In the genomic region with DNA sequence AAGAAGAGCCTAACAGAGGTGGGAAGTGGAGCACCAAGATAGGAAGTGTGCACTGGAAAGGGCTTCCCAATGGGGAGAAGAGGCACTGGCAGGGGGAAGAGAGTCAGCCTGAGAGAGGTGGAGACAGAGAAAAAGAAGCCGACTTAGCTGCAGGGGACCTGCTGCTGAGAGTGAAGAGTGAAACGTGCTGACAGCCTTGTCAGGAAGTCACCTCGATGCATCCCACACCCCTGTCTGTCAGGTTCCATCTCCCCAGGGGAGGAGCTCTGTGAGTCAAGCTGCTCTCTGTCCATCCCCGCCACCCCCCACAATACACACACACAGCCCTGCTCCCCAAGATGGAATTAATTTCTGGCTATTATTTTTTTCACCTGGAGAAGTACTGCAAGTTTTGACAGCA, we compare ENCODE assay signal across 19 cellular contexts. TPM values are rescaled to one million over a fixed set of nuclear protein-coding genes. Genes with fewer than 3 reads are reported as not detected.
DNase-seq lines count a peak whose midpoint lies in the region; ATAC-seq and TF ChIP-seq lines count a peak whose summit lies in the region.
"Had no signal": no experiment of that assay in that cellular context is flagged by ENCODE, and none has a peak within 500 bp of the region (broad histone marks: within the 10 kb centered on the region; RNA-seq: fewer than 3 reads in every experiment).

No MANE protein-coding gene starts in this region.

- intact Hi-C loops in OCI-LY7 (cut with micrococcal nuclease; ENCODE audit: unreplicated experiment): no loop called here
- intact Hi-C loops in left ventricle myocardium superior (cut with micrococcal nuclease): no loop called here

- H4K20me1 ChIP-seq in OCI-LY7 (ENCODE audit: insufficient read depth, low read length): no peaks in the 10 kb centered on the region

- CTCF ChIA-PET in HEK293 (lab: Yijun Ruan, JAX) (interaction anchor here (0.6 to 3.5 kb wide), 13 partner anchors 9 to 165 kb away, joined by 3 to 23 read pairs (median 5); no protein-coding TSS in a partner anchor), OCI-LY7 (lab: Charles Lee; ENCODE audit: unreplicated experiment) (interaction anchor here (0.7 kb wide), 1 partner anchor 61 kb away, joined by 3 read pairs; no protein-coding TSS in a partner anchor), WTC11 (lab: Charles Lee) (interaction anchor here (0.8 to 5.5 kb wide), 10 partner anchors 19 to 557 kb away, joined by 3 to 84 read pairs (median 4); no protein-coding TSS in a partner anchor)

- no peaks in the 10 kb centered on the region for H3K36me3 ChIP-seq in HEK293 (ENCODE audit: control insufficient read depth in 2 of 2, insufficient read depth in 1 of 2, low read length in 2 of 2)
- no peaks in the 10 kb centered on the region for H3K36me3 ChIP-seq in OCI-LY7 (ENCODE audit: insufficient read depth, low read length)
- H3K36me3 ChIP-seq in endodermal cell (ENCODE audit: control insufficient read depth, insufficient read depth, low read length): no peaks in the 10 kb centered on the region
- H3K36me3 ChIP-seq in HAP-1 (replicated peaks): no peaks in the 10 kb centered on the region
- H3K36me3 ChIP-seq: Peyer's patch had no signal

- 0 out of 2 replicates have a peak overlapping the region, but pooled peaks have one; percentile 6 for H3K4me2 ChIP-seq in OCI-LY7 (ENCODE audit: low read length)

- no peaks in the 10 kb centered on the region for H3K9me2 ChIP-seq in OCI-LY7 (ENCODE audit: insufficient read depth, low read length)

- DNase-seq in GM13976 (ENCODE audit: low spot score) (peak; percentile 25), OCI-LY7 (ENCODE audit: low spot score) (peak; percentile 29), endodermal cell (peak; percentile 63), WTC11 (ENCODE audit: low spot score) (no peak), HAP-1 (ENCODE audit: low spot score in 2 of 2) (no peak), left ventricle myocardium superior (no peak)
- DNase-seq: COR-L47, DMS153, KG1, NCI-H1105, NCI-H1694, NCI-H446 treated with DMSO at 0.1 percent for 48 hours, NCI-H774, Peyer's patch, SHP77 had no signal

- H3K27ac ChIP-seq in HEK293 (ENCODE audit: extremely low read depth, low read depth, low read length) (no peak overlapping the region), OCI-LY7 (ENCODE audit: low read depth, low read length, poor library complexity, severe bottlenecking) (no peak overlapping the region), endodermal cell (ENCODE audit: low read depth, low read length) (no peak overlapping the region)
- H3K27ac ChIP-seq: Peyer's patch had no signal

- BruUV-seq in OCI-LY7 (replicated peaks; lab: Mats Ljungman, UMichigan): no TSS peak

- no peaks in the 10 kb centered on the region for H3K4me1 ChIP-seq in HEK293 (ENCODE audit: control insufficient read depth, insufficient read depth, low read length)
- H3K4me1 ChIP-seq in OCI-LY7 (ENCODE audit: insufficient read depth, low read length, poor library complexity, severe bottlenecking): peaks cover 38% of the 10 kb centered on the region
- H3K4me1 ChIP-seq in endodermal cell (ENCODE audit: control insufficient read depth, insufficient read depth, low read length): no peaks in the 10 kb centered on the region
- H3K4me1 ChIP-seq in HAP-1: no peaks in the 10 kb centered on the region

- 0 to 4% methylated on average over 1 to 3 of the region's 4 CpGs for WGBS in endodermal cell (ENCODE audit: insufficient coverage in 1 of 2, insufficient read length in 1 of 2), 2 experiments

- peaks cover 6% of the 10 kb centered on the region for H3K4me1 Mint-ChIP-seq in endodermal cell
- H3K4me1 Mint-ChIP-seq in WTC11: peaks cover 41% of the 10 kb centered on the region

- H3K9me3 Mint-ChIP-seq in endodermal cell: no peaks in the 10 kb centered on the region
- no peaks in the 10 kb centered on the region for H3K9me3 Mint-ChIP-seq in WTC11

- H3K9ac ChIP-seq in endodermal cell (ENCODE audit: extremely low read depth, low read length, poor library complexity, severe bottlenecking): no peak overlapping the region

- no peak overlapping the region for H3K4me3 Mint-ChIP-seq in endodermal cell
- H3K4me3 Mint-ChIP-seq in WTC11: no peak overlapping the region

- no peaks in the 10 kb centered on the region for H3K36me3 Mint-ChIP-seq in endodermal cell (ENCODE audit: low read depth)
- H3K36me3 Mint-ChIP-seq in WTC11: no peaks in the 10 kb centered on the region

- ATAC-seq in WTC11 (no peak), GM19397 (IDR thresholded peaks at IDR 0.05; ENCODE audit: unreplicated experiment) (no peak), left ventricle myocardium superior (no peak)

- H3K9me3 ChIP-seq in HEK293 (ENCODE audit: control insufficient read depth, insufficient read depth, low read depth, low read length) (no peaks in the 10 kb centered on the region), OCI-LY7 (ENCODE audit: low read length) (no peaks in the 10 kb centered on the region), endodermal cell (ENCODE audit: control insufficient read depth, low read length) (no peaks in the 10 kb centered on the region), HAP-1 (no peaks in the 10 kb centered on the region)
- H3K9me3 ChIP-seq: Peyer's patch had no signal

- peak overlapping the region; percentile 21; the same call in 1 of the 2 replicates for H2AFZ ChIP-seq in OCI-LY7 (ENCODE audit: low read length)

- H3K27me3 Mint-ChIP-seq in endodermal cell (ENCODE audit: insufficient read depth): peaks cover 61% of the 10 kb centered on the region
- H3K27me3 Mint-ChIP-seq in WTC11 (ENCODE audit: low read depth): peaks cover 79% of the 10 kb centered on the region

- H3K79me2 ChIP-seq in OCI-LY7 (ENCODE audit: insufficient read depth, low read depth, low read length): no peaks in the 10 kb centered on the region

- H3K27ac Mint-ChIP-seq in endodermal cell (no peak overlapping the region), WTC11 (no peak overlapping the region)

- no peak overlapping the region for H3K4me3 ChIP-seq in HEK293 (ENCODE audit: low read depth, low read length)
- H3K4me3 ChIP-seq in OCI-LY7 (ENCODE audit: low read depth, low read length, poor library complexity, severe bottlenecking): no peak overlapping the region
- no peak overlapping the region for H3K4me3 ChIP-seq in endodermal cell (ENCODE audit: low read length)
- no peak overlapping the region for H3K4me3 ChIP-seq in HAP-1
- H3K4me3 ChIP-seq: Peyer's patch had no signal

- no peak for TF ChIP-seq CTCF in GM13976 (IDR thresholded peaks at IDR 0.05; ENCODE audit: borderline replicate concordance, control extremely low read depth, extremely low read depth, insufficient read depth, missing control alignments)
- TF ChIP-seq CTCF in HEK293 (tag by site-specific recombination; IDR thresholded peaks at IDR 0.05): no peak
- no peak for TF ChIP-seq CTCF in OCI-LY7 (conservative IDR thresholded peaks at IDR 0.05; ENCODE audit: low read length)
- no peak for TF ChIP-seq CTCF in endodermal cell (conservative IDR thresholded peaks at IDR 0.05)
- no peak for TF ChIP-seq CTCF in WTC11 (IDR thresholded peaks at IDR 0.05)

- H3K27me3 ChIP-seq in endodermal cell (ENCODE audit: control insufficient read depth, insufficient read depth, low read length, poor library complexity, severe bottlenecking) (peaks cover 64% of the 10 kb centered on the region), HAP-1 (ENCODE audit: low read depth) (peaks cover 36% of the 10 kb centered on the region)
- H3K27me3 ChIP-seq: Peyer's patch had no signal

- POLR2A ChIA-PET in HEK293 (lab: Yijun Ruan, JAX) (no interaction called here), OCI-LY7 (lab: Charles Lee) (interaction anchor here (1.1 kb wide), 1 partner anchor 16 kb away, joined by 3 read pairs; no protein-coding TSS in a partner anchor), WTC11 (lab: Charles Lee) (interaction anchor here (0.6 to 1.0 kb wide), 2 partner anchors 24 to 35 kb away, joined by 4 to 9 read pairs; no protein-coding TSS in a partner anchor)

- in situ Hi-C loops in GM13976 (cut with MboI; ENCODE audit: low sequenced_read_pairs, unreplicated experiment): no loop called here
- in situ Hi-C loops in HAP-1 (cut with MboI; ENCODE audit: low sequenced_read_pairs): no loop called here

TF ChIP-seq in HEK293, 187 proteins besides CTCF, POLR2A, EP300 and RAD21 (continues in another document):
- TF ChIP-seq ZNF354C (tag by site-specific recombination; IDR thresholded peaks at IDR 0.05; ENCODE audit: borderline replicate concordance, low read depth) (no peak), ZIC2 (tag by site-specific recombination; IDR thresholded peaks at IDR 0.05) (peak; percentile 44), GLIS1 (tag by site-specific recombination; IDR thresholded peaks at IDR 0.05) (peak; percentile 75)

TF ChIP-seq in WTC11, 78 proteins besides CTCF, POLR2A, EP300 and RAD21 (continues in another document):
- no peak for TF ChIP-seq KAT7 (CRISPR knock-in tag; IDR thresholded peaks at IDR 0.05; ENCODE audit: borderline replicate concordance)

RNA-seq across cellular contexts. Expression of a gene that starts 14.0 kb away (rescaled TPM):
- total RNA-seq in OCI-LY7 (2014; rRNA removed; shearing (Covaris generic)): 9.7 and 18.8 TPM in 2 replicates
- 32.2 and 36.4 TPM in 2 replicates for total RNA-seq in OCI-LY7 (2022)
- total RNA-seq in endodermal cell: 10 to 100 TPM in 1 of 2 donors, 1 to 10 TPM in 1; 5.2 to 10.0 TPM
- polyA plus RNA-seq in endodermal cell (2013, experiment 1 of 2): 3.3 TPM
- 3.4 TPM for polyA plus RNA-seq in endodermal cell (2013, experiment 2 of 2)
- 9.6 to 19.2 TPM (median 10.2 TPM) in 3 replicates for total RNA-seq in WTC11 (2021)
- total RNA-seq in left ventricle myocardium superior: 7.8 TPM

RNA-seq across cellular contexts. Expression of a gene that starts 44.7 kb away (rescaled TPM):
- 0.41 TPM in 1 of 2 replicates, not detected in the other for total RNA-seq in OCI-LY7 (2014; rRNA removed; shearing (Covaris generic))
- total RNA-seq in OCI-LY7 (2022) (0.11 TPM in 1 of 2 replicates, not detected in the other), endodermal cell (1 to 10 TPM; 1.8 to 2.1 TPM), WTC11 (2021) (2.5 to 5.6 TPM (median 3.2 TPM) in 3 replicates), left ventricle myocardium superior (11.0 TPM)
- 3.2 TPM for polyA plus RNA-seq in endodermal cell (2013, experiment 1 of 2)
- polyA plus RNA-seq in endodermal cell (2013, experiment 2 of 2): 4.1 TPM

RNA-seq across cellular contexts. Expression of a gene that starts 44.8 kb away (rescaled TPM):
- total RNA-seq in OCI-LY7 (2014; rRNA removed; shearing (Covaris generic)): 1.4 and 2.1 TPM in 2 replicates
- total RNA-seq in OCI-LY7 (2022) (1.6 and 1.8 TPM in 2 replicates), endodermal cell (1 to 10 TPM in 1 of 2 donors, under 1 TPM in 1; 0.49 to 1.1 TPM), WTC11 (2021) (1.9 to 2.7 TPM (median 2.6 TPM) in 3 replicates), left ventricle myocardium superior (0.17 TPM)
- 0.53 TPM for polyA plus RNA-seq in endodermal cell (2013, experiment 1 of 2)
- 0.50 TPM for polyA plus RNA-seq in endodermal cell (2013, experiment 2 of 2)

RNA-seq across cellular contexts. Expression of a gene that starts 55.3 kb away (rescaled TPM):
- not detected in 2 replicates for total RNA-seq in OCI-LY7 (2014; rRNA removed; shearing (Covaris generic))
- not detected in 2 replicates for total RNA-seq in OCI-LY7 (2022)
- not detected for total RNA-seq in endodermal cell
- polyA plus RNA-seq in endodermal cell (2013, experiment 1 of 2): 0.14 TPM
- 0.12 TPM for polyA plus RNA-seq in endodermal cell (2013, experiment 2 of 2)
- 2.1 to 4.6 TPM (median 2.3 TPM) in 3 replicates for total RNA-seq in WTC11 (2021)
- total RNA-seq in left ventricle myocardium superior: not detected
- total RNA-seq: MCF 10A; T-helper 1 cell treated with Interleukin-12 subunit alpha and Interleukin-12 subunit beta and Interleukin-4 antibody, amounts not matched to agents 30 ng/mL and 1 ng/mL, for 36 hours had no signal

Comparison
In these comparisons a context has a peak if more than half of its experiments do, and no peak if none do; other contexts are left out.
1. DNase-seq: peak in GM13976 (single experiment), OCI-LY7 (single experiment) and endodermal cell (single experiment); none in WTC11 (single experiment), HAP-1 (0 of 2) and left ventricle myocardium superior (single experiment).